1 cellular context compared by ENCODE assay signal in genomic region chr15:82918607-82919230, GRCh38.
A peak's percentile ranks its signal among the peaks of the same experiment; 100 is the strongest.
TF ChIP-seq lines count a peak whose summit lies in the region.

No MANE protein-coding gene starts in this region.

TF ChIP-seq in HepG2, 621 proteins besides CTCF, POLR2A, EP300 and RAD21:
- TF ChIP-seq ZFP91 (CRISPR knock-in tag; IDR thresholded peaks at IDR 0.05; ENCODE audit: borderline replicate concordance) (peak; percentile 43; the same call in 1 of the 2 replicates), KLF6 (CRISPR knock-in tag; IDR thresholded peaks at IDR 0.05) (no peak), ZNF646 (CRISPR knock-in tag; IDR thresholded peaks at IDR 0.05) (0 out of 2 replicates have a peak, but pooled peaks have one; percentile 30), PBX2 (CRISPR knock-in tag; IDR thresholded peaks at IDR 0.05) (peak; percentile 53; the same call in 1 of the 2 replicates), DNMT1 (CRISPR knock-in tag; IDR thresholded peaks at IDR 0.05) (no peak), ZNF792 (CRISPR knock-in tag; IDR thresholded peaks at IDR 0.05) (0 out of 2 replicates have a peak, but pooled peaks have one; percentile 14)
